In the genomic region with DNA sequence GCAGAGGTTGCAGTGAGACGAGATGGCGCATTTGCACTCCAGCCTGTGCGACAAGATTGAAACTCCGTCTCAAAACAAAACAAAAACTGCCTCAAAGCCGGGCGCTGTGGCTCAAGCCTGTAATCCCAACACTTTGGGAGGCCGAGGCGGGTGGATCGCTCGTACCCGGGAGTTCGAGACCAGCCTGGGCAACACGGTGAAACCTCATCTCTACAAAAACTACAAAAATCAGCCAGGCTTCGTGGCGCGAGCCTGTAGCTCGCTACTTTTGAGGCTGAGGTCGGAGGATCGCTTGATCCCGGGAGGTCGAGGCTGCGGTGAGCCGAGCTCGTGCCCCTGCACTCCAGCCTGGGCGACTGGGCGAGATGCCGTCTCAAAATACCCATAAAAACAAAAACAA, we compare ENCODE assay signal across 1 cellular context.
TF ChIP-seq lines count a peak whose summit lies in the region.

No MANE protein-coding gene starts in this region.

TF ChIP-seq in H1, 55 proteins besides CTCF, POLR2A, EP300 and RAD21:
- TF ChIP-seq EGR1 (IDR thresholded peaks at IDR 0.05; ENCODE audit: borderline replicate concordance, low read depth, low read length) (no peak), POU5F1 (IDR thresholded peaks at IDR 0.05; ENCODE audit: low read depth, low read length) (no peak), FOSL1 (IDR thresholded peaks at IDR 0.05; ENCODE audit: insufficient read depth, low read depth, low read length) (no peak), BCL11A (IDR thresholded peaks at IDR 0.05; ENCODE audit: low read depth in 2 of 2, low read length in 2 of 2) (no peak), ZNF274 (IDR thresholded peaks at IDR 0.05; ENCODE audit: borderline replicate concordance, extremely low read depth, low read length) (no peak), TBP (IDR thresholded peaks at IDR 0.05; ENCODE audit: low read depth, low read length) (no peak), POLR2AphosphoS5 (IDR thresholded peaks at IDR 0.05; ENCODE audit: low read depth, low read length) (no peak), CEBPB (IDR thresholded peaks at IDR 0.05; ENCODE audit: low read depth, low read length) (no peak), SP4 (IDR thresholded peaks at IDR 0.05; ENCODE audit: low read length) (no peak), NANOG (IDR thresholded peaks at IDR 0.05; ENCODE audit: insufficient read depth, low read depth, low read length, poor library complexity, severe bottlenecking) (no peak), KDM1A (IDR thresholded peaks at IDR 0.05; ENCODE audit: borderline replicate concordance, low read length) (no peak), TAF7 (optimal IDR thresholded peaks at IDR 0.05; ENCODE audit: borderline replicate concordance, low read depth, low read length) (no peak), BACH1 (IDR thresholded peaks at IDR 0.05; ENCODE audit: low read length) (no peak), TEAD4 (IDR thresholded peaks at IDR 0.05; ENCODE audit: low read depth, low read length) (no peak)
- TF ChIP-seq, protein P1, sequence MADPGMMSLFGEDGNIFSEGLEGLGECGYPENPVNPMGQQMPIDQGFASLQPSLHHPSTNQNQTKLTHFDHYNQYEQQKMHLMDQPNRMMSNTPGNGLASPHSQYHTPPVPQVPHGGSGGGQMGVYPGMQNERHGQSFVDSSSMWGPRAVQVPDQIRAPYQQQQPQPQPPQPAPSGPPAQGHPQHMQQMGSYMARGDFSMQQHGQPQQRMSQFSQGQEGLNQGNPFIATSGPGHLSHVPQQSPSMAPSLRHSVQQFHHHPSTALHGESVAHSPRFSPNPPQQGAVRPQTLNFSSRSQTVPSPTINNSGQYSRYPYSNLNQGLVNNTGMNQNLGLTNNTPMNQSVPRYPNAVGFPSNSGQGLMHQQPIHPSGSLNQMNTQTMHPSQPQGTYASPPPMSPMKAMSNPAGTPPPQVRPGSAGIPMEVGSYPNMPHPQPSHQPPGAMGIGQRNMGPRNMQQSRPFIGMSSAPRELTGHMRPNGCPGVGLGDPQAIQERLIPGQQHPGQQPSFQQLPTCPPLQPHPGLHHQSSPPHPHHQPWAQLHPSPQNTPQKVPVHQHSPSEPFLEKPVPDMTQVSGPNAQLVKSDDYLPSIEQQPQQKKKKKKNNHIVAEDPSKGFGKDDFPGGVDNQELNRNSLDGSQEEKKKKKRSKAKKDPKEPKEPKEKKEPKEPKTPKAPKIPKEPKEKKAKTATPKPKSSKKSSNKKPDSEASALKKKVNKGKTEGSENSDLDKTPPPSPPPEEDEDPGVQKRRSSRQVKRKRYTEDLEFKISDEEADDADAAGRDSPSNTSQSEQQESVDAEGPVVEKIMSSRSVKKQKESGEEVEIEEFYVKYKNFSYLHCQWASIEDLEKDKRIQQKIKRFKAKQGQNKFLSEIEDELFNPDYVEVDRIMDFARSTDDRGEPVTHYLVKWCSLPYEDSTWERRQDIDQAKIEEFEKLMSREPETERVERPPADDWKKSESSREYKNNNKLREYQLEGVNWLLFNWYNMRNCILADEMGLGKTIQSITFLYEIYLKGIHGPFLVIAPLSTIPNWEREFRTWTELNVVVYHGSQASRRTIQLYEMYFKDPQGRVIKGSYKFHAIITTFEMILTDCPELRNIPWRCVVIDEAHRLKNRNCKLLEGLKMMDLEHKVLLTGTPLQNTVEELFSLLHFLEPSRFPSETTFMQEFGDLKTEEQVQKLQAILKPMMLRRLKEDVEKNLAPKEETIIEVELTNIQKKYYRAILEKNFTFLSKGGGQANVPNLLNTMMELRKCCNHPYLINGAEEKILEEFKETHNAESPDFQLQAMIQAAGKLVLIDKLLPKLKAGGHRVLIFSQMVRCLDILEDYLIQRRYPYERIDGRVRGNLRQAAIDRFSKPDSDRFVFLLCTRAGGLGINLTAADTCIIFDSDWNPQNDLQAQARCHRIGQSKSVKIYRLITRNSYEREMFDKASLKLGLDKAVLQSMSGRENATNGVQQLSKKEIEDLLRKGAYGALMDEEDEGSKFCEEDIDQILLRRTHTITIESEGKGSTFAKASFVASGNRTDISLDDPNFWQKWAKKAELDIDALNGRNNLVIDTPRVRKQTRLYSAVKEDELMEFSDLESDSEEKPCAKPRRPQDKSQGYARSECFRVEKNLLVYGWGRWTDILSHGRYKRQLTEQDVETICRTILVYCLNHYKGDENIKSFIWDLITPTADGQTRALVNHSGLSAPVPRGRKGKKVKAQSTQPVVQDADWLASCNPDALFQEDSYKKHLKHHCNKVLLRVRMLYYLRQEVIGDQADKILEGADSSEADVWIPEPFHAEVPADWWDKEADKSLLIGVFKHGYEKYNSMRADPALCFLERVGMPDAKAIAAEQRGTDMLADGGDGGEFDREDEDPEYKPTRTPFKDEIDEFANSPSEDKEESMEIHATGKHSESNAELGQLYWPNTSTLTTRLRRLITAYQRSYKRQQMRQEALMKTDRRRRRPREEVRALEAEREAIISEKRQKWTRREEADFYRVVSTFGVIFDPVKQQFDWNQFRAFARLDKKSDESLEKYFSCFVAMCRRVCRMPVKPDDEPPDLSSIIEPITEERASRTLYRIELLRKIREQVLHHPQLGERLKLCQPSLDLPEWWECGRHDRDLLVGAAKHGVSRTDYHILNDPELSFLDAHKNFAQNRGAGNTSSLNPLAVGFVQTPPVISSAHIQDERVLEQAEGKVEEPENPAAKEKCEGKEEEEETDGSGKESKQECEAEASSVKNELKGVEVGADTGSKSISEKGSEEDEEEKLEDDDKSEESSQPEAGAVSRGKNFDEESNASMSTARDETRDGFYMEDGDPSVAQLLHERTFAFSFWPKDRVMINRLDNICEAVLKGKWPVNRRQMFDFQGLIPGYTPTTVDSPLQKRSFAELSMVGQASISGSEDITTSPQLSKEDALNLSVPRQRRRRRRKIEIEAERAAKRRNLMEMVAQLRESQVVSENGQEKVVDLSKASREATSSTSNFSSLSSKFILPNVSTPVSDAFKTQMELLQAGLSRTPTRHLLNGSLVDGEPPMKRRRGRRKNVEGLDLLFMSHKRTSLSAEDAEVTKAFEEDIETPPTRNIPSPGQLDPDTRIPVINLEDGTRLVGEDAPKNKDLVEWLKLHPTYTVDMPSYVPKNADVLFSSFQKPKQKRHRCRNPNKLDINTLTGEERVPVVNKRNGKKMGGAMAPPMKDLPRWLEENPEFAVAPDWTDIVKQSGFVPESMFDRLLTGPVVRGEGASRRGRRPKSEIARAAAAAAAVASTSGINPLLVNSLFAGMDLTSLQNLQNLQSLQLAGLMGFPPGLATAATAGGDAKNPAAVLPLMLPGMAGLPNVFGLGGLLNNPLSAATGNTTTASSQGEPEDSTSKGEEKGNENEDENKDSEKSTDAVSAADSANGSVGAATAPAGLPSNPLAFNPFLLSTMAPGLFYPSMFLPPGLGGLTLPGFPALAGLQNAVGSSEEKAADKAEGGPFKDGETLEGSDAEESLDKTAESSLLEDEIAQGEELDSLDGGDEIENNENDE (IDR thresholded peaks at IDR 0.05; ENCODE audit: insufficient replicate concordance, low read length), result no peak
